8 cellular contexts compared by ENCODE assay signal in the genomic region with DNA sequence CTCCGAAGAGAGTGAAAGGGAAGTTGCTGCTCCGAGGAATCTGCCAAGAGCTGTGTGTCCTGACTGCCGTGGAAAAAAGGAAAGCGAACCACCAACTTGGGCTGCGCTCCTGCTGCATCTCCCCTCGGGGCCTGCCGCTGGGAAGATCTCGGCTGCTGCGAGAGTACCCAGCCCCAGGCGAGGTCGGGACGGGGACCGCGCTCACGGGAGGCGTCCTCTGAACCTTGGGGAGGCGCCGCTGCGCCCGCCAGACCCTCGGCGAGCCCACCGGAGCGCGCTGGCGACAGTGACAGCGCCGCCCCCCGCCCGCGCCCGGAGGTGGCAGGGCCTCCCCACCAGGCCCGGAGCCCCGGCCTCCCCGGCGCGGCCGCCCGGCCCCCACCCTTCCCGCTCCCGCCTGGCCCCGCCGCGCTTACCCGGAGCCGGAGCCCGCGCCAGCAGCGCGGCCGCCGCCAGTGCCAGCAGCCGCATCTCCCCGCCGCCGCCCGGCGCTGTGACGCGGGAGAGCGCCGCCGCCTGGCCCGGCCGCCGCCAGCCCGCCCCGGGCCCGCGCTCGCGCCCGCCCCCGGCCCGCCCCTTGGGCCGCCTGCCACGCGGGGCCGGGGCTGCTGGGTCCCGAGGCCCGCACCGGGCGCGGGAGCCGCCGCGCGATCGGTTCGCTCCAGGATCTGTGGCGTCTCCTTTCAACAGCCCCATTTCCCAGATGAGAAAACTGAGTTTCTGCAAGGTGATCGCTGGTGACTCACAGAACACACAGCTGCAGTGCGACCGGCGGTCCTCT. TPM values are rescaled to one million over a fixed set of nuclear protein-coding genes. Genes with fewer than 3 reads are reported as not detected.
DNase-seq lines count a peak whose midpoint lies in the region; ATAC-seq and TF ChIP-seq lines count a peak whose summit lies in the region.

A gene with protein sequence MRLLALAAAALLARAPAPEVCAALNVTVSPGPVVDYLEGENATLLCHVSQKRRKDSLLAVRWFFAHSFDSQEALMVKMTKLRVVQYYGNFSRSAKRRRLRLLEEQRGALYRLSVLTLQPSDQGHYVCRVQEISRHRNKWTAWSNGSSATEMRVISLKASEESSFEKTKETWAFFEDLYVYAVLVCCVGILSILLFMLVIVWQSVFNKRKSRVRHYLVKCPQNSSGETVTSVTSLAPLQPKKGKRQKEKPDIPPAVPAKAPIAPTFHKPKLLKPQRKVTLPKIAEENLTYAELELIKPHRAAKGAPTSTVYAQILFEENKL (minus strand): TSS at position 508 of the 781 bp plus-strand sequence. CDS start 37 bp downstream, at position 471.

- H3K4me1 ChIP-seq in mesodermal cell (ENCODE audit: control insufficient read depth, insufficient read depth, low read length, poor library complexity, severe bottlenecking): peaks cover 6% of the 10 kb centered on the region

- H3K9me3 ChIP-seq in mesodermal cell (ENCODE audit: control insufficient read depth, low read length): no peaks in the 10 kb centered on the region

- no peaks in the 10 kb centered on the region for H3K9me3 Mint-ChIP-seq in type B pancreatic cell

- H3K27ac Mint-ChIP-seq in type B pancreatic cell: peak within 1 kb of the TSS; percentile 31

- H3K36me3 Mint-ChIP-seq in type B pancreatic cell: no peaks in the 10 kb centered on the region

- no peaks in the 10 kb centered on the region for H3K4me1 Mint-ChIP-seq in type B pancreatic cell (ENCODE audit: unreplicated experiment)

- H3K27me3 Mint-ChIP-seq in type B pancreatic cell: peaks cover 52% of the 10 kb centered on the region

- peak within 1 kb of the TSS; percentile 54 for H3K4me3 ChIP-seq in epithelial cell of proximal tubule (ENCODE audit: low read depth, low read length)
- H3K4me3 ChIP-seq in mesodermal cell (ENCODE audit: extremely low read depth, insufficient read depth, low read length, poor library complexity, severe bottlenecking): peak within 1 kb of the TSS; percentile 41

- H3K36me3 ChIP-seq in mesodermal cell (ENCODE audit: control insufficient read depth, insufficient read depth, low read length): no peaks in the 10 kb centered on the region

- peak within 1 kb of the TSS; percentile 86 for H3K4me3 Mint-ChIP-seq in type B pancreatic cell

- no peak for TF ChIP-seq CTCF in epithelial cell of proximal tubule (conservative IDR thresholded peaks at IDR 0.05; ENCODE audit: low read depth, low read length)
- no peak for TF ChIP-seq CTCF in type B pancreatic cell (conservative IDR thresholded peaks at IDR 0.05)

- no peak for ATAC-seq in HG02763 (IDR thresholded peaks at IDR 0.05; ENCODE audit: unreplicated experiment)

- WGBS in mesodermal cell (ENCODE audit: insufficient coverage in 2 of 2), 2 experiments: 3 to 6% methylated on average over 47 to 82 of the region's 95 CpGs

- DNase-seq in GM03348 (ENCODE audit: low spot score): peak; percentile 92
- DNase-seq in RPMI7951 (ENCODE audit: low read depth): peak; percentile 11
- no peak for DNase-seq in epithelial cell of proximal tubule (ENCODE audit: low read depth)
- no peak for DNase-seq in type B pancreatic cell (ENCODE audit: extremely low spot score, unreplicated experiment)
- no peak for DNase-seq in HuH-7 (ENCODE audit: low spot score)
- no peak for DNase-seq in activated effector memory CD4-positive, alpha-beta T cell treated with Interleukin-2 at 50 U/mL for 16 hours

- no peak within 1 kb of the TSS for H3K27ac ChIP-seq in mesodermal cell (ENCODE audit: low read depth, low read length, severe bottlenecking)

RNA-seq across cellular contexts. Expression of the gene that starts here (rescaled TPM):
- total RNA-seq in RPMI7951 (2014; rRNA removed; shearing (Covaris generic)): under 0.01 and 0.12 TPM in 2 replicates
- total RNA-seq in epithelial cell of proximal tubule (0.29 and 0.40 TPM in 2 replicates), type B pancreatic cell (ENCODE audit: low replicate concordance) (0.12 and 2.6 TPM in 2 replicates)
- 0.55 TPM for polyA plus RNA-seq in mesodermal cell (2013, experiment 1 of 2)
- polyA plus RNA-seq in mesodermal cell (2013, experiment 2 of 2): 0.51 TPM

Comparison
In these comparisons a context has a peak if more than half of its experiments do, and no peak if none do; other contexts are left out.
1. Peak in DNase-seq in RPMI7951; RNA of the gene not detected or under 1 TPM.